Comparison of ENCODE assay signal across 8 cellular contexts in the genomic region with DNA sequence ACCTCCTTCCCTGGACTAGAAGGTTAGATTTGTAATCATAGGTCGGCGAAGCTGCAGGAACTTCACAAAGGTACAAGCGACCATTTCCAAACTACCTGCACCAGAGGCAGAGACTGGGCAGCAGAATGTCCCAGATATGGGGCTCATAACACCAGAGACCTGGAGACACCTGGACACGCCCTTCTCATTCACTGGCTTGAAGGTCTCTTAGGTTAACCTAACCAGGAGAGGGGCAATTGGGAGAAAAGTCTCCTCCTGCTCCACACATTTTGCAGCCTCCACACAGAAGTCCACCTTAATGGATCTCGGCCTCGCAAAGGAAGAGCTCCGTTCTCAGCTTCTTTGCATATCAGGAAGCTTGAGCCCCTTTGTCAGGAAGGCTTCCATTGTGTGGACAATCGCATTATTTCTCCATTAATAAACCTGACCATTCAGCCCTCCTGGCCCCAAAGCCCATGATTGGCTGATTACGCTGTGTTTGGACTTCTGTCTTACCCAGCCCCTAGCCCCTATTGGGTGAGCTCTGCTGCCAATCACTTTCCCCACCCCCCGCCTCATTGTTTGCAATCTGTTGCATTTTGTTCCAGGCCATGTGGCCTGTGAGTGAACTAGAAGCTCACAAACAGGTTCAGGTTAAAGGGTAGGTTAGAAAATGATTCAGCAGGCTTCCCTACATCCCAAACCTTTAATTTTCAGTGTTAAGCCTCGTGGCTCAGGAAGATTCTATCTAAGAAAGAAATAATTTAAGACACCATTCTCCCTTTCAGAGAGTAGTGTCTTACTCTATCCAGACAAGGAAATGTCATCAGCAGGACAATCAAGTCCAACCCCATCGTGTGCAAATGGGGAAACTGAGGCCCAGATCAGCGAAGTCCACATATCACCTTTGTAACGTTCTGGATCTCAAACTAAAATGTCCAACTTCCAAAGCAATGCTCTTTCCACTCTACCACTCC. TPM values are rescaled to one million over a fixed set of nuclear protein-coding genes. Genes with fewer than 3 reads are reported as not detected.
A peak's percentile ranks its signal among the peaks of the same experiment; 100 is the strongest.
DNase-seq lines count a peak whose midpoint lies in the region; ATAC-seq, FAIRE-seq and TF ChIP-seq lines count a peak whose summit lies in the region.

No MANE protein-coding gene starts in this region.

- CTCF ChIA-PET in endothelial cell of umbilical vein (lab: Charles Lee) = interaction anchor here (0.6 to 2.3 kb wide), 8 partner anchors 9 to 134 kb away, joined by 3 to 6 read pairs (median 4); no protein-coding TSS in a partner anchor

- peaks cover 18% of the 10 kb centered on the region; the same call in 2 of the 3 replicates for H3K36me3 Mint-ChIP-seq in GM23338 (ENCODE audit: low read depth)
- H3K36me3 Mint-ChIP-seq in immature natural killer cell = no peaks in the 10 kb centered on the region

- H3K4me1 Mint-ChIP-seq in GM23338 (peaks cover 66% of the 10 kb centered on the region), immature natural killer cell (peaks cover 0 to 7% of the 10 kb centered on the region in 2 donors)

- no peak overlapping the region for H3K9ac ChIP-seq in endothelial cell of umbilical vein (replicated peaks; ENCODE audit: extremely low read depth, insufficient read depth, low read length)

- peaks cover 22% of the 10 kb centered on the region for H3F3A ChIP-seq in GM23338 (replicated peaks; ENCODE audit: low read depth)

- no peaks in the 10 kb centered on the region for H3K9me1 ChIP-seq in endothelial cell of umbilical vein (replicated peaks; ENCODE audit: control insufficient read depth, extremely low read depth, insufficient read depth, low read length)

- H3K4me1 ChIP-seq in GM23338 (ENCODE audit: insufficient read depth) = peaks cover 62% of the 10 kb centered on the region
- peaks cover 14% of the 10 kb centered on the region for H3K4me1 ChIP-seq in endothelial cell of umbilical vein (ENCODE audit: control insufficient read depth, extremely low read depth, insufficient read depth, low read length)

- POLR2A ChIA-PET in endothelial cell of umbilical vein (lab: Charles Lee) = no interaction called here

- H3K4me3 Mint-ChIP-seq in GM23338 = peak overlapping the region; percentile 86
- H3K4me3 Mint-ChIP-seq in immature natural killer cell = no peak overlapping the region

- H3K79me2 ChIP-seq in GM23338 (replicated peaks; ENCODE audit: insufficient read depth) (peaks cover 9% of the 10 kb centered on the region), endothelial cell of umbilical vein (ENCODE audit: control insufficient read depth, insufficient read depth, low read length) (no peaks in the 10 kb centered on the region)

- FAIRE-seq in endothelial cell of umbilical vein (lab: Jason Lieb, UNC) = peak; percentile 96

- BruUV-seq in endothelial cell of umbilical vein (replicated peaks; lab: Mats Ljungman, UMichigan) = no TSS peak

- H3K27ac ChIP-seq in GM23338 (ENCODE audit: low read depth) = peak overlapping the region; percentile 89
- no peak overlapping the region for H3K27ac ChIP-seq in endothelial cell of umbilical vein (ENCODE audit: insufficient read depth, low read depth, low read length)

- no peak overlapping the region for H2AFZ ChIP-seq in GM23338
- H2AFZ ChIP-seq in endothelial cell of umbilical vein (ENCODE audit: low read depth, low read length) = peak overlapping the region; percentile 51

- ATAC-seq in GM23338 = peak; percentile 59
- ATAC-seq in HG03025 (IDR thresholded peaks at IDR 0.05; ENCODE audit: low FRiP score, unreplicated experiment) = no peak

- dilution Hi-C loops in endothelial cell of umbilical vein (cut with MboI; ENCODE audit: extremely low pct_ligation_motif_present, low sequenced_read_pairs) = no loop called here

- H3K4me3 ChIP-seq in GM23338 = peak overlapping the region; percentile 87
- H3K4me3 ChIP-seq in endothelial cell of umbilical vein (replicated peaks in 1 of 3; ENCODE audit: insufficient read depth in 1 of 3, low read depth in 1 of 3, low read length in 3 of 3) = no peak overlapping the region

- peak overlapping the region; percentile 97 for H3K27ac Mint-ChIP-seq in GM23338
- no peak overlapping the region for H3K27ac Mint-ChIP-seq in immature natural killer cell

- TF ChIP-seq POLR2A in endothelial cell of umbilical vein (IDR thresholded peaks at IDR 0.05; ENCODE audit: low read depth, low read length) = no peak

- no peaks in the 10 kb centered on the region for H3K9me3 ChIP-seq in endothelial cell of umbilical vein (replicated peaks; ENCODE audit: control insufficient read depth, insufficient read depth, low read length)

- DNase-seq in GM23338 (ENCODE audit: low spot score) (peak; percentile 96), NCI-H446 treated with DMSO at 0.1 percent for 48 hours (lab: John Stamatoyannopoulos, UW) (peak; percentile 46), endothelial cell of umbilical vein (ENCODE audit: low read depth, low spot score) (peak; percentile 91), pons (ENCODE audit: low spot score) (peak; percentile 76), NCI-H1417 treated with DMSO at 0.1 percent for 48 hours (lab: John Stamatoyannopoulos, UW) (no peak), immature natural killer cell (no peak)
- no peak for DNase-seq in stimulated activated CD4-positive, alpha-beta T cell treated with anti-CD3 and anti-CD28 coated beads, Interleukin-4, amount 100 ng/mL, for 4 hours

- H3K9me2 ChIP-seq in GM23338 (ENCODE audit: insufficient read depth) = no peaks in the 10 kb centered on the region

- H3K27me3 ChIP-seq in GM23338 (ENCODE audit: insufficient read depth) (peaks cover 31% of the 10 kb centered on the region), endothelial cell of umbilical vein (ENCODE audit: control insufficient read depth in 2 of 2, insufficient read depth in 2 of 2, low read length in 2 of 2) (peaks cover 15 to 21% of the 10 kb centered on the region in 2 experiments)

- TF ChIP-seq CTCF in GM23338 (conservative IDR thresholded peaks at IDR 0.05; ENCODE audit: low read depth in 2 of 2) (no peak), endothelial cell of umbilical vein (IDR thresholded peaks at IDR 0.05; ENCODE audit: extremely low read depth in 1 of 2, insufficient read depth in 1 of 2, low read depth in 1 of 2, low read length in 2 of 2) (no peak)

- intact Hi-C loops in endothelial cell of umbilical vein (cut with micrococcal nuclease) = no loop called here

- no peaks in the 10 kb centered on the region for H3K36me3 ChIP-seq in GM23338 (ENCODE audit: insufficient read depth)
- no peaks in the 10 kb centered on the region for H3K36me3 ChIP-seq in endothelial cell of umbilical vein (ENCODE audit: control insufficient read depth in 2 of 2, extremely low read depth in 1 of 2, insufficient read depth in 2 of 2, low read length in 2 of 2)

- peak overlapping the region; percentile 96 for H3K4me2 ChIP-seq in GM23338
- H3K4me2 ChIP-seq in endothelial cell of umbilical vein (ENCODE audit: insufficient read depth, low read length) = no peak overlapping the region

- H4K20me1 ChIP-seq in GM23338 (replicated peaks; ENCODE audit: insufficient read depth) (no peaks in the 10 kb centered on the region), endothelial cell of umbilical vein (replicated peaks; ENCODE audit: control insufficient read depth, extremely low read depth, insufficient read depth, low read length) (no peaks in the 10 kb centered on the region)

- H3K9me3 Mint-ChIP-seq in GM23338 (no peaks in the 10 kb centered on the region), immature natural killer cell (no peaks in the 10 kb centered on the region)

- H3K27me3 Mint-ChIP-seq in GM23338 (ENCODE audit: insufficient read depth, low read depth, poor library complexity) = peaks cover 39% of the 10 kb centered on the region
- peaks cover 13 to 33% (median 21%) of the 10 kb centered on the region in 3 donors for H3K27me3 Mint-ChIP-seq in immature natural killer cell (ENCODE audit: low read depth in 3 of 3)

RNA-seq across cellular contexts. Expression of a gene that starts 2.8 kb away (rescaled TPM):
- total RNA-seq in GM23338 (2014; rRNA removed; shearing (Covaris generic)) = 38.8 and 41.1 TPM in 2 replicates
- polyA plus RNA-seq in GM23338 (2016; fragmentation: Nextera tagmentation; extraction: Ambion mirVana) (8.2 and 9.1 TPM in 2 replicates), endothelial cell of umbilical vein (1.3 and 1.5 TPM in 2 replicates), immature natural killer cell (1 to 10 TPM in 2 of 3 donors, under 1 TPM in 1; 0.83 to 4.0 (median 2.9) TPM)
- 1.4 and 2.1 TPM in 2 replicates for total RNA-seq in endothelial cell of umbilical vein
- 1.2 and 1.6 TPM in 2 replicates for polyA plus RNA-seq in endothelial cell of umbilical vein (2011; cell fraction: cytosol; rRNA removed)
- 0.62 and 0.92 TPM in 2 replicates for polyA plus RNA-seq in endothelial cell of umbilical vein (2011; cell fraction: nucleus; rRNA removed)
- polyA plus RNA-seq in endothelial cell of umbilical vein (2012) = 1.2 and 1.4 TPM in 2 replicates
- polyA minus RNA-seq in endothelial cell of umbilical vein = 0.98 and 1.00 TPM in 2 replicates
- 4.2 TPM for polyA minus RNA-seq in endothelial cell of umbilical vein (2011; cell fraction: cytosol; rRNA and poly(A)+ RNA removed)
- 1.1 and 1.6 TPM in 2 replicates for polyA minus RNA-seq in endothelial cell of umbilical vein (2011; cell fraction: nucleus; rRNA and poly(A)+ RNA removed)

RNA-seq across cellular contexts. Expression of a gene that starts 15.6 kb away (rescaled TPM):
- 31.0 and 31.8 TPM in 2 replicates for total RNA-seq in GM23338 (2014; rRNA removed; shearing (Covaris generic))
- polyA plus RNA-seq in GM23338 (2016; fragmentation: Nextera tagmentation; extraction: Ambion mirVana) (19.4 and 24.3 TPM in 2 replicates), endothelial cell of umbilical vein (6.3 and 8.6 TPM in 2 replicates), immature natural killer cell (1 to 10 TPM; 6.5 to 9.0 (median 8.5) TPM)
- 13.4 and 19.9 TPM in 2 replicates for total RNA-seq in endothelial cell of umbilical vein
- 10.9 and 12.4 TPM in 2 replicates for polyA plus RNA-seq in endothelial cell of umbilical vein (2011; cell fraction: cytosol; rRNA removed)
- polyA plus RNA-seq in endothelial cell of umbilical vein (2011; cell fraction: nucleus; rRNA removed) = 27.1 and 34.7 TPM in 2 replicates
- polyA plus RNA-seq in endothelial cell of umbilical vein (2012) = 12.0 and 16.5 TPM in 2 replicates
- polyA minus RNA-seq in endothelial cell of umbilical vein = 14.2 and 15.8 TPM in 2 replicates
- polyA minus RNA-seq in endothelial cell of umbilical vein (2011; cell fraction: cytosol; rRNA and poly(A)+ RNA removed) = 12.1 TPM
- polyA minus RNA-seq in endothelial cell of umbilical vein (2011; cell fraction: nucleus; rRNA and poly(A)+ RNA removed) = 23.8 and 26.0 TPM in 2 replicates

RNA-seq across cellular contexts. Expression of a gene that starts 56.0 kb away (rescaled TPM):
- total RNA-seq in GM23338 (2014; rRNA removed; shearing (Covaris generic)) = 22.1 and 23.9 TPM in 2 replicates
- polyA plus RNA-seq in GM23338 (2016; fragmentation: Nextera tagmentation; extraction: Ambion mirVana) = 16.1 and 17.9 TPM in 2 replicates
- total RNA-seq in endothelial cell of umbilical vein = 4.3 and 5.5 TPM in 2 replicates
- 2.7 and 2.8 TPM in 2 replicates for polyA plus RNA-seq in endothelial cell of umbilical vein
- polyA plus RNA-seq in endothelial cell of umbilical vein (2011; cell fraction: cytosol; rRNA removed) = 1.9 and 2.8 TPM in 2 replicates
- 4.5 and 6.0 TPM in 2 replicates for polyA plus RNA-seq in endothelial cell of umbilical vein (2011; cell fraction: nucleus; rRNA removed)
- polyA plus RNA-seq in endothelial cell of umbilical vein (2012) = 4.1 and 6.3 TPM in 2 replicates
- 2.2 and 3.6 TPM in 2 replicates for polyA minus RNA-seq in endothelial cell of umbilical vein
- not detected for polyA minus RNA-seq in endothelial cell of umbilical vein (2011; cell fraction: cytosol; rRNA and poly(A)+ RNA removed)
- 2.2 and 3.1 TPM in 2 replicates for polyA minus RNA-seq in endothelial cell of umbilical vein (2011; cell fraction: nucleus; rRNA and poly(A)+ RNA removed)
- 1 to 10 TPM in 1 of 3 donors, under 1 TPM in 2; 0.29 to 4.2 (median 0.38) TPM for polyA plus RNA-seq in immature natural killer cell

Comparison
In these comparisons a context has a peak if more than half of its experiments do, and no peak if none do; other contexts are left out.
1. DNase-seq: peak in GM23338 (single experiment), NCI-H446 treated with DMSO at 0.1 percent for 48 hours (single experiment), endothelial cell of umbilical vein (single experiment) and pons (single experiment); none in NCI-H1417 treated with DMSO at 0.1 percent for 48 hours (single experiment), immature natural killer cell (0 of 3) and stimulated activated CD4-positive, alpha-beta T cell treated with anti-CD3 and anti-CD28 coated beads, Interleukin-4, amount 100 ng/mL, for 4 hours (0 of 2).